8 cellular contexts compared by ENCODE assay signal in the genomic region with DNA sequence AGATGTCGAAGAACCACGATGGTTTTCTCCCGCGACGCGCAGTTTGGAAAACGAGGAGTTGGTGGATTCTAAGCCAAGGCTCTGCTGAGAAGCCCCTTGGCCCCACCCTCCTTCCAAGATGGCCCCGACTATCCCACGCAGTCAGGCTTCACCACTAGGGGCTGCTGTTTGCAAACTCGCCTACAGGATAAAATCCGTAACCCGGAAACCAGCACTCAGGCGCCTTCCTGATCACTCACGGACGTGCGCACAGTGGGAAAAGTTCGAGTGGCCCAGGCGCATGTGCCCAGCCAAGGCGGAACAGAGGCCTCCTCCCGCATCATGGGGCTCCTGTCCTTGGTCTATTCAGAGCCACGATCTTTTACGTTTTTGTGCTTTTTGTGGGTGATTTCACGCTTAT. TPM values are rescaled to one million over a fixed set of nuclear protein-coding genes. Genes with fewer than 3 reads are reported as not detected.
DNase-seq lines count a peak whose midpoint lies in the region; ATAC-seq and TF ChIP-seq lines count a peak whose summit lies in the region.

No MANE protein-coding gene starts in this region.

- no peaks in the 10 kb centered on the region for H3K9me3 ChIP-seq in psoas muscle

- intact Hi-C loops in psoas muscle (cut with DNase I) = no loop called here

- DNase-seq in NCI-H510A treated with DMSO at 0.1 percent for 48 hours (lab: John Stamatoyannopoulos, UW) (peak; percentile 7), NCI-H510A (lab: John Stamatoyannopoulos, UW) (no peak), NCI-H69 (lab: John Stamatoyannopoulos, UW) (peak; percentile 57), glomerular endothelial cell (ENCODE audit: extremely low read depth, low read depth, low spot score) (peak; percentile 23), psoas muscle (peak in 1 of 2 donors; percentile 69), GOT3 (lab: John Stamatoyannopoulos, UW) (no peak), GDM1 (lab: John Stamatoyannopoulos, UW) (no peak)
- peak; percentile 28 for DNase-seq in activated T-helper 9 cell treated with anti-CD3 and anti-CD28 coated beads, Interleukin-2, amount 50 U/mL, for 16 hours (ENCODE audit: low read depth)

- no peak overlapping the region for H3K27ac ChIP-seq in psoas muscle

- TF ChIP-seq CTCF in psoas muscle (IDR thresholded peaks at IDR 0.05) = peak; percentile 50

- no peaks in the 10 kb centered on the region for H3K27me3 ChIP-seq in psoas muscle (ENCODE audit: insufficient read depth in 3 of 3, low read length in 2 of 3)

- WGBS in psoas muscle, 3 donors = 70 to 78% (median 71%) methylated on average over 23 of the region's 23 CpGs

- no peaks in the 10 kb centered on the region for H3K4me1 ChIP-seq in psoas muscle

- H3K36me3 ChIP-seq in psoas muscle (ENCODE audit: insufficient read depth in 1 of 2, low read depth in 1 of 2) = peaks cover 0 to 32% of the 10 kb centered on the region in 2 donors

- H3K4me3 ChIP-seq in psoas muscle = no peak overlapping the region

- peak in 3 of 4 donors; percentile 32 to 65 (median 60) for ATAC-seq in psoas muscle

RNA-seq across cellular contexts. Expression of gene UQCR11, which starts 19.2 kb away (rescaled TPM):
- total RNA-seq in glomerular endothelial cell (63.1 and 97.0 TPM in 2 replicates), psoas muscle (100 to 1,000 TPM; 408 to 534 (median 501) TPM)
- 100 to 1,000 TPM; 320 to 337 (median 334) TPM for polyA plus RNA-seq in psoas muscle

RNA-seq across cellular contexts. Expression of gene TCF3, which starts 28.0 kb away (rescaled TPM):
- total RNA-seq in glomerular endothelial cell = 206 and 251 TPM in 2 replicates
- total RNA-seq in psoas muscle = 10 to 100 TPM; 20.1 to 26.7 (median 23.0) TPM
- polyA plus RNA-seq in psoas muscle = 10 to 100 TPM; 24.6 to 33.8 (median 31.2) TPM

RNA-seq across cellular contexts. Expression of gene MBD3, which starts 31.8 kb away (rescaled TPM):
- total RNA-seq in glomerular endothelial cell (110 and 129 TPM in 2 replicates), psoas muscle (10 to 100 TPM; 44.1 to 83.6 (median 62.8) TPM)
- polyA plus RNA-seq in psoas muscle = 100 to 1,000 TPM in 2 of 3 donors, 10 to 100 TPM in 1; 83.6 to 137 (median 119) TPM

RNA-seq across cellular contexts. Expression of gene MEX3D, which starts 56.3 kb away (rescaled TPM):
- total RNA-seq in glomerular endothelial cell (88.8 and 130 TPM in 2 replicates), psoas muscle (1 to 10 TPM; 2.4 to 3.7 (median 3.0) TPM)
- 1 to 10 TPM in 1 of 3 donors, under 1 TPM in 2; 0.70 to 2.5 (median 0.87) TPM for polyA plus RNA-seq in psoas muscle

Comparison
In these comparisons a context has a peak if more than half of its experiments do, and no peak if none do; other contexts are left out.
1. DNase-seq: peak in NCI-H510A treated with DMSO at 0.1 percent for 48 hours (single experiment), NCI-H69 (single experiment), activated T-helper 9 cell treated with anti-CD3 and anti-CD28 coated beads, Interleukin-2, amount 50 U/mL, for 16 hours (single experiment) and glomerular endothelial cell (single experiment); none in NCI-H510A (single experiment), GOT3 (single experiment) and GDM1 (single experiment).